Comparison of ENCODE assay signal across 8 cellular contexts in genomic region chr20:57708694-57709673, GRCh38. TPM values are rescaled to one million over a fixed set of nuclear protein-coding genes. Genes with fewer than 3 reads are reported as not detected.
A peak's percentile ranks its signal among the peaks of the same experiment; 100 is the strongest.
DNase-seq lines count a peak whose midpoint lies in the region; ATAC-seq and TF ChIP-seq lines count a peak whose summit lies in the region.

No MANE protein-coding gene starts in this region.

- WGBS in esophagus squamous epithelium, 2 donors, result 12% methylated on average over 5 of the region's 108 CpGs; no CpG with 5 or more reads in 1 of the 2 donors

- H3K36me3 ChIP-seq in esophagus squamous epithelium, result no peaks in the 10 kb centered on the region

- DNase-seq in AG04449 (ENCODE audit: low read depth, low spot score) (no peak), esophagus squamous epithelium (lab: John Stamatoyannopoulos, UW) (no peak), osteocyte (ENCODE audit: extremely low spot score, unreplicated experiment) (no peak), NCI-H1048 (lab: John Stamatoyannopoulos, UW) (no peak), sciatic nerve (ENCODE audit: low spot score) (no peak), SIG-M5 treated with dmso at 0.1 percent for 504 hours (lab: John Stamatoyannopoulos, UW; ENCODE audit: unreplicated experiment) (no peak)
- peak; percentile 55 for DNase-seq in activated CD8-positive, alpha-beta memory T cell treated with anti-CD3 and anti-CD28 coated beads, Interleukin-2, amount 50 U/mL, for 4 hours

- CTCF ChIA-PET in AG04449 (lab: Yijun Ruan, JAX), result interaction anchor here (1.3 to 2.7 kb wide), 3 partner anchors 9 to 54 kb away, joined by 4 to 8 read pairs (median 6); no protein-coding TSS in a partner anchor

- H3K27me3 Mint-ChIP-seq in osteocyte (ENCODE audit: unreplicated experiment), result no peaks in the 10 kb centered on the region

- no peaks in the 10 kb centered on the region for H3K9me3 Mint-ChIP-seq in osteocyte (ENCODE audit: unreplicated experiment)

- H3K27ac Mint-ChIP-seq in osteocyte (ENCODE audit: unreplicated experiment), result peak overlapping the region; percentile 81

- H3K4me1 Mint-ChIP-seq in osteocyte (ENCODE audit: unreplicated experiment), result peaks cover 66% of the 10 kb centered on the region

- ATAC-seq in HG03095 (IDR thresholded peaks at IDR 0.05; ENCODE audit: unreplicated experiment) (peak; percentile 1), sciatic nerve (no peak)

- H3K4me3 ChIP-seq in AG04449 (ENCODE audit: low read depth, low read length) (peak overlapping the region; percentile 75), esophagus squamous epithelium (peak overlapping the region; percentile 59 to 96 (median 70))

- no peaks in the 10 kb centered on the region for H3K9me3 ChIP-seq in esophagus squamous epithelium

- POLR2A ChIA-PET in AG04449 (lab: Yijun Ruan, JAX), result interaction anchor here (0.7 to 2.6 kb wide), 2 partner anchors 11 kb away, joined by 3 to 14 read pairs; no protein-coding TSS in a partner anchor

- TF ChIP-seq CTCF in AG04449 (IDR thresholded peaks at IDR 0.05; ENCODE audit: insufficient read depth, low read length, missing control alignments) (no peak), esophagus squamous epithelium (IDR thresholded peaks at IDR 0.05) (no peak), osteocyte (IDR thresholded peaks at IDR 0.05) (no peak)

- peaks cover 3% of the 10 kb centered on the region for H3K36me3 Mint-ChIP-seq in osteocyte (ENCODE audit: unreplicated experiment)

- intact Hi-C loops in esophagus squamous epithelium (cut with DNase I) (no loop called here), sciatic nerve (cut with DNase I) (no loop called here)

- peak overlapping the region; percentile 94 for H3K4me3 Mint-ChIP-seq in osteocyte (ENCODE audit: unreplicated experiment)

- TF ChIP-seq POLR2A in esophagus squamous epithelium (IDR thresholded peaks at IDR 0.05), result no peak

- peak overlapping the region; percentile 79 to 94 (median 86) for H3K27ac ChIP-seq in esophagus squamous epithelium

- peaks cover 0 to 21% (median 0%) of the 10 kb centered on the region in 4 donors for H3K27me3 ChIP-seq in esophagus squamous epithelium

- peaks cover 8 to 74% (median 42%) of the 10 kb centered on the region in 3 donors for H3K4me1 ChIP-seq in esophagus squamous epithelium

RNA-seq across cellular contexts. Expression of gene PMEPA1, which starts 0.8 kb away (rescaled TPM):
- 1 to 10 TPM in 3 of 4 donors, under 1 TPM in 1; 0.95 to 4.6 (median 2.6) TPM for total RNA-seq in esophagus squamous epithelium
- 24.1 and 28.2 TPM in 2 replicates for total RNA-seq in osteocyte
- total RNA-seq in sciatic nerve, result 26.3 TPM
